ENCODE assay signal across 1 cellular context in the genomic region with DNA sequence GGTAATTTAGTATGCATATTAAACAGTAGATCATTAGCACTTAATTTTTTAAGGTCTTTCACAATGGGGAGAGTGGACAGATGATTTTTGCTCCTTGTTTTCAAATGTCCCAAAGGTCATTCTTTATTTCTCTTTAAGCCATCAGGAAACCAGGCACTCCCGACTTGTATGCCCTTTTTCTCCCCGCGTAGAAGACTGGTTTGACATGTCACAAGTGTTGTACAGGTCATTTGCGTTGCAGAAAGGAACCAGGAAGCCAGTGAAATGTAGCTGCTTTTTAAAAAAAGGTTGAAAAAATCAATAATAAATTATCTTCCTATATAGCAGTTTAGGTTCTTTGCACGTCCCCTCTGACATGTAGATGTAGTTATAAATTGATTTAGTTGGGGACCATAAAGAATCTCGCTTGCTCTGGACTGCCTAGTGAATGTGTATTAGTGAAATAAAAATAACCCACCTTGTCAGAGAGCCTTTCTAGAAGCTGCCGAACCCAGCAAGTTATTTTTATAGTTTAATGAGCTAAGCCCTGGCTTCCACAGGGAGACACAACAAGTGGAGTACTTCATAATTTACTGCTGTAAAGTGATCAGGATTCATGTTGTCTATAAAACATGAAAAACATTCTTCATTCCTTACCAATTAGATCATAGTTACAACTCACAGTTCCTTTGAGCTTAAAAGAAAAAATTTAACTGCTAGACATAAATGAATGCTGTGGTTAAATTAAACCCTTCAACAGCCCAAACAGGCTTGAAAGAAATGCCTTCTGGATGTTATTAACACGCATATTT.
TF ChIP-seq lines count a peak whose summit lies in the region.

No MANE protein-coding gene starts in this region.

TF ChIP-seq in HEK293, 187 proteins besides CTCF, POLR2A, EP300 and RAD21 (continued from another document):
- TF ChIP-seq, protein P1, sequence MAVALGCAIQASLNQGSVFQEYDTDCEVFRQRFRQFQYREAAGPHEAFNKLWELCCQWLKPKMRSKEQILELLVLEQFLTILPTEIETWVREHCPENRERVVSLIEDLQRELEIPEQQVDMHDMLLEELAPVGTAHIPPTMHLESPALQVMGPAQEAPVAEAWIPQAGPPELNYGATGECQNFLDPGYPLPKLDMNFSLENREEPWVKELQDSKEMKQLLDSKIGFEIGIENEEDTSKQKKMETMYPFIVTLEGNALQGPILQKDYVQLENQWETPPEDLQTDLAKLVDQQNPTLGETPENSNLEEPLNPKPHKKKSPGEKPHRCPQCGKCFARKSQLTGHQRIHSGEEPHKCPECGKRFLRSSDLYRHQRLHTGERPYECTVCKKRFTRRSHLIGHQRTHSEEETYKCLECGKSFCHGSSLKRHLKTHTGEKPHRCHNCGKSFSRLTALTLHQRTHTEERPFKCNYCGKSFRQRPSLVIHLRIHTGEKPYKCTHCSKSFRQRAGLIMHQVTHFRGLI (tag by site-specific recombination; IDR thresholded peaks at IDR 0.05): 0 out of 2 replicates have a peak, but pooled peaks have one; percentile 13
- TF ChIP-seq ZNF157 (tag by site-specific recombination; IDR thresholded peaks at IDR 0.05): no peak
- TF ChIP-seq KLF9 (tag by site-specific recombination; IDR thresholded peaks at IDR 0.05; ENCODE audit: low read depth): no peak; the same call in 1 of the 2 replicates
- TF ChIP-seq ZNF174 (tag by site-specific recombination; IDR thresholded peaks at IDR 0.05): no peak
- no peak for TF ChIP-seq SALL2 (tag by site-specific recombination; IDR thresholded peaks at IDR 0.05; ENCODE audit: borderline replicate concordance)
- TF ChIP-seq ZNF169 (tag by site-specific recombination; IDR thresholded peaks at IDR 0.05): no peak
- TF ChIP-seq, protein P2, sequence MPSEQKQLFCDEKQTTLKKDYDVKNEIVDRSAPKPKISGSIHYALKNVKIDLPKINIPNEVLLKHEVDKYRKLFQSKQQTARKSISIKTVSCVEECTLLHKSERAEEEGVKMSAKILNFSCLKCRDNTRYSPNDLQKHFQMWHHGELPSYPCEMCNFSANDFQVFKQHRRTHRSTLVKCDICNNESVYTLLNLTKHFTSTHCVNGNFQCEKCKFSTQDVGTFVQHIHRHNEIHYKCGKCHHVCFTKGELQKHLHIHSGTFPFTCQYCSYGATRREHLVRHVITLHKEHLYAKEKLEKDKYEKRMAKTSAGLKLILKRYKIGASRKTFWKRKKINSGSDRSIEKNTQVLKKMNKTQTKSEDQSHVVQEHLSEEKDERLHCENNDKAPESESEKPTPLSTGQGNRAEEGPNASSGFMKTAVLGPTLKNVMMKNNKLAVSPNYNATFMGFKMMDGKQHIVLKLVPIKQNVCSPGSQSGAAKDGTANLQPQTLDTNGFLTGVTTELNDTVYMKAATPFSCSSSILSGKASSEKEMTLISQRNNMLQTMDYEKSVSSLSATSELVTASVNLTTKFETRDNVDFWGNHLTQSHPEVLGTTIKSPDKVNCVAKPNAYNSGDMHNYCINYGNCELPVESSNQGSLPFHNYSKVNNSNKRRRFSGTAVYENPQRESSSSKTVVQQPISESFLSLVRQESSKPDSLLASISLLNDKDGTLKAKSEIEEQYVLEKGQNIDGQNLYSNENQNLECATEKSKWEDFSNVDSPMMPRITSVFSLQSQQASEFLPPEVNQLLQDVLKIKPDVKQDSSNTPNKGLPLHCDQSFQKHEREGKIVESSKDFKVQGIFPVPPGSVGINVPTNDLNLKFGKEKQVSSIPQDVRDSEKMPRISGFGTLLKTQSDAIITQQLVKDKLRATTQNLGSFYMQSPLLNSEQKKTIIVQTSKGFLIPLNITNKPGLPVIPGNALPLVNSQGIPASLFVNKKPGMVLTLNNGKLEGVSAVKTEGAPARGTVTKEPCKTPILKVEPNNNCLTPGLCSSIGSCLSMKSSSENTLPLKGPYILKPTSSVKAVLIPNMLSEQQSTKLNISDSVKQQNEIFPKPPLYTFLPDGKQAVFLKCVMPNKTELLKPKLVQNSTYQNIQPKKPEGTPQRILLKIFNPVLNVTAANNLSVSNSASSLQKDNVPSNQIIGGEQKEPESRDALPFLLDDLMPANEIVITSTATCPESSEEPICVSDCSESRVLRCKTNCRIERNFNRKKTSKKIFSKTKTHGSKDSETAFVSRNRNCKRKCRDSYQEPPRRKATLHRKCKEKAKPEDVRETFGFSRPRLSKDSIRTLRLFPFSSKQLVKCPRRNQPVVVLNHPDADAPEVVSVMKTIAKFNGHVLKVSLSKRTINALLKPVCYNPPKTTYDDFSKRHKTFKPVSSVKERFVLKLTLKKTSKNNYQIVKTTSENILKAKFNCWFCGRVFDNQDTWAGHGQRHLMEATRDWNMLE (tag by site-specific recombination; conservative IDR thresholded peaks at IDR 0.05; ENCODE audit: low read depth): 0 out of 2 replicates have a peak, but pooled peaks have one; percentile 39
- no peak; the same call in 1 of the 2 replicates for TF ChIP-seq ZNF214 (tag by site-specific recombination; IDR thresholded peaks at IDR 0.05; ENCODE audit: borderline replicate concordance)
TF ChIP-seq in HEK293: peak in this region for 65.
